In the genomic region with DNA sequence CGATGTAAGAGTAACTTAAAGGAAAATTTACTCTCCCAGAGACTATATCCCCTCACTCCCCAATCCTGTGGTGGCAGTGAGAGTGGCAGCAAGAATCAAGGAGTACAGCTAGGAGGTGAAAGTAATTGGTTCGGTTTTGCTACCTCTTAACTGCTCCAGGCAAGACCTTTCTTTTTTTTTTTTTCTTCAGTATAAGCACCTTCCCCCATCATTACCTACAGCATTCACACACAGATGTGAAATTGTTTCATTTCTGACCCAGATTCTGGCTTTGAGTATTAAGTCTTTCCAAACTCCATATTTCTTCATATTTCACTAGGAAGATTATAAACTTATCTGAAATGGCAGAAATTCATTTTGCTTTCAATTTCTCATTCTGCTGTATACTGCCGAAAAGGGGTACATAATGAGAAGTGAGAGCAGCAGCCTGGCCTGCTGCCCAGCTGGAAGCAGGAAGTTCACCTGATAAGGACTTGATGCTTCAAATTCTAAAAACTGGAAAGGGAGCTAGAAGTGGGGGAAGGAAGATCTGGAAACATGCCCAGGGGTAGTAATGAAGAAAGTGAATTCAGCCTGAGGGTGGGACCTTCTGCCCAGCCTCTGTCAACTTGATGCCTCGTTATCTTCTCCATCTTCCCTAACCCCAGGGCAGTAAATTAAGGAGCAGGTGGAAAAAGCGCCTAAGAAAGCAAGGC, we compare ENCODE assay signal across 10 cellular contexts.
DNase-seq lines count a peak whose midpoint lies in the region; ATAC-seq lines count a peak whose summit lies in the region.
"Had no signal": no experiment of that assay in that cellular context is flagged by ENCODE, and none has a peak within 500 bp of the region (broad histone marks: within the 10 kb centered on the region; RNA-seq: fewer than 3 reads in every experiment).

No MANE protein-coding gene starts in this region.

- ATAC-seq in stimulated activated naive CD8-positive, alpha-beta T cell treated with anti-CD3 and anti-CD28 coated beads, Interleukin-15, amount 100 ng/mL, for 72 hours, result no peak
- ATAC-seq in left cardiac atrium (peak; percentile 83 to 85), HG03097 (IDR thresholded peaks at IDR 0.05; ENCODE audit: low FRiP score, unreplicated experiment) (no peak), HG02884 (IDR thresholded peaks at IDR 0.05; ENCODE audit: unreplicated experiment) (no peak)

- peaks cover 11% of the 10 kb centered on the region for H3K4me1 Mint-ChIP-seq in stimulated activated naive CD8-positive, alpha-beta T cell treated with anti-CD3 and anti-CD28 coated beads, Interleukin-15, Interleukin-2, amounts not matched to agents 100 ng/mL and 50 ng/mL, for 24 hours (ENCODE audit: low read depth)
- H3K4me1 Mint-ChIP-seq in stimulated activated naive CD8-positive, alpha-beta T cell treated with anti-CD3 and anti-CD28 coated beads, Interleukin-15, amount 100 ng/mL, for 72 hours, result peaks cover 6% of the 10 kb centered on the region

- H3K27ac Mint-ChIP-seq in stimulated activated naive CD8-positive, alpha-beta T cell treated with anti-CD3 and anti-CD28 coated beads, Interleukin-15, Interleukin-2, amounts not matched to agents 100 ng/mL and 50 ng/mL, for 24 hours, result peak overlapping the region; percentile 13
- peak overlapping the region in 1 of 2 donors; percentile 3 for H3K27ac Mint-ChIP-seq in stimulated activated naive CD8-positive, alpha-beta T cell treated with anti-CD3 and anti-CD28 coated beads, Interleukin-15, amount 100 ng/mL, for 72 hours

- no peaks in the 10 kb centered on the region for H3K27me3 Mint-ChIP-seq in stimulated activated naive CD8-positive, alpha-beta T cell treated with anti-CD3 and anti-CD28 coated beads, Interleukin-15, Interleukin-2, amounts not matched to agents 100 ng/mL and 50 ng/mL, for 24 hours
- no peaks in the 10 kb centered on the region for H3K27me3 Mint-ChIP-seq in stimulated activated naive CD8-positive, alpha-beta T cell treated with anti-CD3 and anti-CD28 coated beads, Interleukin-15, amount 100 ng/mL, for 72 hours

- peaks cover 45% of the 10 kb centered on the region for H3K36me3 Mint-ChIP-seq in stimulated activated naive CD8-positive, alpha-beta T cell treated with anti-CD3 and anti-CD28 coated beads, Interleukin-15, Interleukin-2, amounts not matched to agents 100 ng/mL and 50 ng/mL, for 24 hours (ENCODE audit: low read depth)

- intact Hi-C loops in left cardiac atrium (cut with DNase I), result no loop called here

- H3K9me3 Mint-ChIP-seq in stimulated activated naive CD8-positive, alpha-beta T cell treated with anti-CD3 and anti-CD28 coated beads, Interleukin-15, Interleukin-2, amounts not matched to agents 100 ng/mL and 50 ng/mL, for 24 hours, result no peaks in the 10 kb centered on the region
- H3K9me3 Mint-ChIP-seq in stimulated activated naive CD8-positive, alpha-beta T cell treated with anti-CD3 and anti-CD28 coated beads, Interleukin-15, amount 100 ng/mL, for 72 hours, result no peaks in the 10 kb centered on the region

- H3K4me3 Mint-ChIP-seq in stimulated activated naive CD8-positive, alpha-beta T cell treated with anti-CD3 and anti-CD28 coated beads, Interleukin-15, Interleukin-2, amounts not matched to agents 100 ng/mL and 50 ng/mL, for 24 hours, result no peak overlapping the region
- H3K4me3 Mint-ChIP-seq in stimulated activated naive CD8-positive, alpha-beta T cell treated with anti-CD3 and anti-CD28 coated beads, Interleukin-15, amount 100 ng/mL, for 72 hours, result no peak overlapping the region

- no peak for DNase-seq in stimulated activated naive CD8-positive, alpha-beta T cell treated with anti-CD3 and anti-CD28 coated beads, Interleukin-15, amount 100 ng/mL, for 72 hours
- DNase-seq in NOMO-1 treated with DMSO at 0.1 percent for 48 hours (lab: John Stamatoyannopoulos, UW; ENCODE audit: unreplicated experiment) (peak; percentile 55), left cardiac atrium (peak; percentile 60), NCI-H2227 treated with DMSO at 0.1 percent for 48 hours (lab: John Stamatoyannopoulos, UW) (no peak), NCI-H1436 (lab: John Stamatoyannopoulos, UW) (no peak)
- DNase-seq: T1000, uterus had no signal

Comparison
In these comparisons a context has a peak if more than half of its experiments do, and no peak if none do; other contexts are left out.
1. ATAC-seq: peak in left cardiac atrium (2 of 2); none in stimulated activated naive CD8-positive, alpha-beta T cell treated with anti-CD3 and anti-CD28 coated beads, Interleukin-15, amount 100 ng/mL, for 72 hours (single experiment), HG03097 (single experiment) and HG02884 (single experiment).
2. DNase-seq: peak in NOMO-1 treated with DMSO at 0.1 percent for 48 hours (single experiment) and left cardiac atrium (single experiment); none in stimulated activated naive CD8-positive, alpha-beta T cell treated with anti-CD3 and anti-CD28 coated beads, Interleukin-15, amount 100 ng/mL, for 72 hours (0 of 2), NCI-H2227 treated with DMSO at 0.1 percent for 48 hours (single experiment) and NCI-H1436 (single experiment).